29 cellular contexts compared by ENCODE assay signal in genomic region chr18:10924290-10924689, GRCh38.
"Had no signal": no experiment of that assay in that cellular context is flagged by ENCODE, and none has a peak within 500 bp of the region (broad histone marks: within the 10 kb centered on the region; RNA-seq: fewer than 3 reads in every experiment).

No MANE protein-coding gene starts in this region.

- H3K4me1 ChIP-seq: colonic mucosa had no signal

- ATAC-seq: activated CD4-positive, alpha-beta T cell treated with anti-CD3 and anti-CD28 coated beads for 36 hours; activated CD8-positive, alpha-beta memory T cell treated with anti-CD3 and anti-CD28 coated beads, Interleukin-2, amount 10 ng/mL, durations not matched to agents 7 days and 5 days; activated CD8-positive, alpha-beta T cell treated with anti-CD3 and anti-CD28 coated beads, Interleukin-2, amount 10 ng/mL, durations not matched to agents 7 days and 5 days; activated naive CD8-positive, alpha-beta T cell treated with anti-CD3 and anti-CD28 coated beads, Interleukin-2, amount 50 U/mL, for 24 hours; gastroesophageal sphincter; heart right ventricle had no signal

- H3K27ac Mint-ChIP-seq: activated CD4-positive, alpha-beta memory T cell treated with anti-CD3 and anti-CD28 coated beads for 36 hours; activated CD4-positive, alpha-beta T cell treated with anti-CD3 and anti-CD28 coated beads for 36 hours; activated CD4-positive, alpha-beta T cell treated with anti-CD3 and anti-CD28 coated beads, Interleukin-2, amount 10 ng/mL, durations not matched to agents 24 days and 14 days; activated CD8-positive, alpha-beta memory T cell treated with anti-CD3 and anti-CD28 coated beads, Interleukin-2, amount 10 ng/mL, durations not matched to agents 7 days and 5 days; activated CD8-positive, alpha-beta T cell treated with anti-CD3 and anti-CD28 coated beads, Interleukin-2, amount 10 ng/mL, durations not matched to agents 7 days and 5 days; activated naive CD4-positive, alpha-beta T cell treated with anti-CD3 and anti-CD28 coated beads for 36 hours; activated naive CD4-positive, alpha-beta T cell treated with anti-CD3 and anti-CD28 coated beads, Interleukin-2, amount 50 U/mL, for 24 hours; activated naive CD8-positive, alpha-beta T cell treated with anti-CD3 and anti-CD28 coated beads for 36 hours; activated naive CD8-positive, alpha-beta T cell treated with anti-CD3 and anti-CD28 coated beads, Interleukin-2, amount 50 U/mL, for 24 hours; activated T-helper 1 cell treated with anti-CD3 and anti-CD28 coated beads, Interleukin-12 subunit alpha, Interleukin-12 subunit beta, Interleukin-2, Interleukin-4 antibody, amounts not matched to agents 30 ng/mL and 10 ng/mL and 1 ng/mL, durations not matched to agents 14 hours and 24 hours and 36 hours; activated T-helper 2 cell treated with anti-CD3 and anti-CD28 coated beads, Interferon-gamma antibody, Interleukin-2, Interleukin-4, amounts not matched to agents 10 μg/mL and 5 μg/mL and 100 μg/mL, durations not matched to agents 14 hours and 24 hours and 36 hours had no signal

- H3K27me3 Mint-ChIP-seq: activated CD4-positive, alpha-beta memory T cell treated with anti-CD3 and anti-CD28 coated beads for 36 hours; activated CD4-positive, alpha-beta T cell treated with anti-CD3 and anti-CD28 coated beads, Interleukin-2, amount 10 ng/mL, durations not matched to agents 24 days and 14 days; activated naive CD4-positive, alpha-beta T cell treated with anti-CD3 and anti-CD28 coated beads, Interleukin-2, amount 50 U/mL, for 24 hours; activated naive CD8-positive, alpha-beta T cell treated with anti-CD3 and anti-CD28 coated beads, Interleukin-2, amount 50 U/mL, for 24 hours had no signal

- H3K4me1 Mint-ChIP-seq: activated CD4-positive, alpha-beta T cell treated with anti-CD3 and anti-CD28 coated beads for 36 hours; activated CD4-positive, alpha-beta T cell treated with anti-CD3 and anti-CD28 coated beads, Interleukin-2, amount 10 ng/mL, durations not matched to agents 24 days and 14 days; activated CD8-positive, alpha-beta memory T cell treated with anti-CD3 and anti-CD28 coated beads, Interleukin-2, amount 10 ng/mL, durations not matched to agents 7 days and 5 days; activated naive CD4-positive, alpha-beta T cell treated with anti-CD3 and anti-CD28 coated beads, Interleukin-2, amount 50 U/mL, for 24 hours; activated naive CD8-positive, alpha-beta T cell treated with anti-CD3 and anti-CD28 coated beads for 36 hours; activated naive CD8-positive, alpha-beta T cell treated with anti-CD3 and anti-CD28 coated beads, Interleukin-2, amount 50 U/mL, for 24 hours had no signal

- H3K36me3 Mint-ChIP-seq: activated CD4-positive, alpha-beta memory T cell treated with anti-CD3 and anti-CD28 coated beads for 36 hours; activated CD8-positive, alpha-beta memory T cell treated with anti-CD3 and anti-CD28 coated beads, Interleukin-2, amount 10 ng/mL, durations not matched to agents 7 days and 5 days; activated naive CD4-positive, alpha-beta T cell treated with anti-CD3 and anti-CD28 coated beads, Interleukin-2, amount 50 U/mL, for 24 hours; activated naive CD8-positive, alpha-beta T cell treated with anti-CD3 and anti-CD28 coated beads for 36 hours; brain had no signal

- H3K27me3 ChIP-seq: adrenal gland, colonic mucosa, esophagus squamous epithelium, heart right ventricle had no signal

- H3K36me3 ChIP-seq: adrenal gland, colonic mucosa, esophagus squamous epithelium, gastroesophageal sphincter, heart right ventricle had no signal

- DNase-seq: activated CD4-positive, alpha-beta memory T cell treated with anti-CD3 and anti-CD28 coated beads for 36 hours; activated CD4-positive, alpha-beta T cell treated with anti-CD3 and anti-CD28 coated beads for 36 hours; activated CD4-positive, alpha-beta T cell treated with anti-CD3 and anti-CD28 coated beads, Interleukin-2, amount 10 ng/mL, durations not matched to agents 24 days and 14 days; activated CD4-positive, CD25-positive, alpha-beta regulatory T cell; activated CD4-positive, CD25-positive, alpha-beta regulatory T cell treated with anti-CD3 and anti-CD28 coated beads, Interleukin-2, amount 50 U/mL, for 72 hours; activated CD8-positive, alpha-beta memory T cell treated with anti-CD3 and anti-CD28 coated beads, Interleukin-2, amount 10 ng/mL, durations not matched to agents 7 days and 5 days; activated CD8-positive, alpha-beta memory T cell treated with anti-CD3 and anti-CD28 coated beads, Interleukin-2, amount 50 U/mL, for 4 hours; activated CD8-positive, alpha-beta T cell treated with anti-CD3 and anti-CD28 coated beads, Interleukin-2, amount 10 ng/mL, durations not matched to agents 7 days and 5 days; activated effector memory CD4-positive, alpha-beta T cell treated with anti-CD3 and anti-CD28 coated beads, Interleukin-2, amount 50 U/mL, for 16 hours; activated naive CD4-positive, alpha-beta T cell treated with anti-CD3 and anti-CD28 coated beads for 36 hours; activated naive CD8-positive, alpha-beta T cell treated with anti-CD3 and anti-CD28 coated beads for 36 hours; activated naive CD8-positive, alpha-beta T cell treated with anti-CD3 and anti-CD28 coated beads, Interleukin-2, amount 50 U/mL, for 24 hours; activated T-cell treated with anti-CD3 and anti-CD28 coated beads, Interleukin-2, amount 50 U/mL, for 1 hour; activated T-cell treated with anti-CD3 and anti-CD28 coated beads, Interleukin-2, amount 50 U/mL, for 48 hours; amygdala; aorta; colonic mucosa; effector CD8-positive, alpha-beta T cell; esophagus squamous epithelium; foreskin melanocyte; heart right ventricle; T-helper 2 cell had no signal

- H3K4me3 Mint-ChIP-seq: activated CD4-positive, alpha-beta memory T cell treated with anti-CD3 and anti-CD28 coated beads for 36 hours; activated CD4-positive, alpha-beta T cell treated with anti-CD3 and anti-CD28 coated beads for 36 hours; activated CD4-positive, alpha-beta T cell treated with anti-CD3 and anti-CD28 coated beads, Interleukin-2, amount 10 ng/mL, durations not matched to agents 24 days and 14 days; activated CD8-positive, alpha-beta memory T cell treated with anti-CD3 and anti-CD28 coated beads, Interleukin-2, amount 10 ng/mL, durations not matched to agents 7 days and 5 days; activated CD8-positive, alpha-beta T cell treated with anti-CD3 and anti-CD28 coated beads, Interleukin-2, amount 10 ng/mL, durations not matched to agents 7 days and 5 days; activated naive CD4-positive, alpha-beta T cell treated with anti-CD3 and anti-CD28 coated beads for 36 hours; activated naive CD4-positive, alpha-beta T cell treated with anti-CD3 and anti-CD28 coated beads, Interleukin-2, amount 50 U/mL, for 24 hours; activated naive CD8-positive, alpha-beta T cell treated with anti-CD3 and anti-CD28 coated beads for 36 hours; activated naive CD8-positive, alpha-beta T cell treated with anti-CD3 and anti-CD28 coated beads, Interleukin-2, amount 50 U/mL, for 24 hours; activated T-helper 1 cell treated with anti-CD3 and anti-CD28 coated beads, Interleukin-12 subunit alpha, Interleukin-12 subunit beta, Interleukin-2, Interleukin-4 antibody, amounts not matched to agents 30 ng/mL and 10 ng/mL and 1 ng/mL, durations not matched to agents 14 hours and 24 hours and 36 hours; brain had no signal

- H3K27ac ChIP-seq: adrenal gland, colonic mucosa, epithelial cell of prostate, esophagus squamous epithelium, gastroesophageal sphincter, heart right ventricle had no signal

- H3K4me3 ChIP-seq: adrenal gland, colonic mucosa, esophagus squamous epithelium, gastroesophageal sphincter, heart right ventricle had no signal

- H3K9me3 ChIP-seq: adrenal gland, colonic mucosa, esophagus squamous epithelium, gastroesophageal sphincter, heart right ventricle had no signal

- H3K9me3 Mint-ChIP-seq: activated CD4-positive, alpha-beta memory T cell treated with anti-CD3 and anti-CD28 coated beads for 36 hours; activated CD4-positive, alpha-beta T cell treated with anti-CD3 and anti-CD28 coated beads, Interleukin-2, amount 10 ng/mL, durations not matched to agents 24 days and 14 days; activated naive CD4-positive, alpha-beta T cell treated with anti-CD3 and anti-CD28 coated beads for 36 hours; activated naive CD4-positive, alpha-beta T cell treated with anti-CD3 and anti-CD28 coated beads, Interleukin-2, amount 50 U/mL, for 24 hours; activated naive CD8-positive, alpha-beta T cell treated with anti-CD3 and anti-CD28 coated beads for 36 hours; activated naive CD8-positive, alpha-beta T cell treated with anti-CD3 and anti-CD28 coated beads, Interleukin-2, amount 50 U/mL, for 24 hours; activated T-helper 1 cell treated with anti-CD3 and anti-CD28 coated beads, Interleukin-12 subunit alpha, Interleukin-12 subunit beta, Interleukin-2, Interleukin-4 antibody, amounts not matched to agents 30 ng/mL and 10 ng/mL and 1 ng/mL, durations not matched to agents 14 hours and 24 hours and 36 hours; activated T-helper 2 cell treated with anti-CD3 and anti-CD28 coated beads, Interferon-gamma antibody, Interleukin-2, Interleukin-4, amounts not matched to agents 10 μg/mL and 5 μg/mL and 100 μg/mL, durations not matched to agents 14 hours and 24 hours and 36 hours had no signal
